In the genomic region with DNA sequence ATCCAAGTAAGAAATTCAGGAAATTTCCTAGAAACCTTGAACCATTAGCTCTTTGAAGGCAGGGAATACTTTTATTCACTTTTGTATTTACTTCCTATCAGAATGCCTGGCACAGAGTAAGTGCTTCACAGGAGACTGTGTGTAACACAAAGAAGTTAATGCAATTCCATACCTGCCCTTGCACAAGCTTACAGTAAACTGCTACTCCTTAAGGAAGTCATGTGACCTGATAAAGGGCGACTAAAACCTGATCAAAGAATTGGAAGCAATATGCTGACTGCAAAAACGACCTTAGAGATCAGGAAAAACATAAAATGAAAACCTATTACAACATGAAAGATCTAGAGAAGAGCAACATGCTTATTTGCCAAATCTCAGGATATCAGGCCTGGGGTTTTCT, we compare ENCODE assay signal across 37 cellular contexts.
DNase-seq lines count a peak whose midpoint lies in the region; ATAC-seq, FAIRE-seq and TF ChIP-seq lines count a peak whose summit lies in the region.
"Had no signal": no experiment of that assay in that cellular context is flagged by ENCODE, and none has a peak within 500 bp of the region (broad histone marks: within the 10 kb centered on the region; RNA-seq: fewer than 3 reads in every experiment).

No MANE protein-coding gene starts in this region.

- TF ChIP-seq CTCF in GM23338 (conservative IDR thresholded peaks at IDR 0.05; ENCODE audit: low read depth in 2 of 2), result no peak
- TF ChIP-seq CTCF in WTC11 (IDR thresholded peaks at IDR 0.05), result no peak
- no peak for TF ChIP-seq CTCF in K562 (IDR thresholded peaks at IDR 0.05 in 2 of 3, conservative IDR thresholded peaks at IDR 0.05 in 1 of 3; ENCODE audit: insufficient read depth in 2 of 3, low read depth in 1 of 3, low read length in 3 of 3)

- H3K9ac ChIP-seq in K562 (ENCODE audit: insufficient read depth in 1 of 2, low read depth in 2 of 2, low read length in 2 of 2), result no peak overlapping the region
- H3K9ac ChIP-seq: BLaER1; BLaER1 treated with 17β-estradiol and CSF1 and Interleukin-3, amounts not matched to agents 10 nM and 100 nM had no signal

- H4K20me1 ChIP-seq in GM23338 (replicated peaks; ENCODE audit: insufficient read depth) (no peaks in the 10 kb centered on the region), K562 (replicated peaks; ENCODE audit: control insufficient read depth, insufficient read depth, low read length) (no peaks in the 10 kb centered on the region)
- H4K20me1 ChIP-seq: BLaER1; BLaER1 treated with 17β-estradiol and CSF1 and Interleukin-3, amounts not matched to agents 10 nM and 100 nM had no signal

- H3K36me3 Mint-ChIP-seq in GM23338 (ENCODE audit: low read depth) (no peaks in the 10 kb centered on the region), WTC11 (no peaks in the 10 kb centered on the region)
- H3K36me3 Mint-ChIP-seq: CD14-positive monocyte; CD4-positive, alpha-beta memory T cell; CD4-positive, CD25-positive, alpha-beta regulatory T cell; CD8-positive, alpha-beta memory T cell; CD8-positive, alpha-beta T cell had no signal

- intact Hi-C loops in K562 (cut with micrococcal nuclease) (no loop called here), left colon (cut with DNase I, micrococcal nuclease) (no loop called here)

- CTCF ChIA-PET in WTC11 (lab: Charles Lee), result no interaction called here
- CTCF ChIA-PET in K562 (lab: Yijun Ruan, JAX; ENCODE audit: low intra/inter-chr PET ratio), result no interaction called here

- no peak overlapping the region for H3K27ac Mint-ChIP-seq in GM23338
- H3K27ac Mint-ChIP-seq in WTC11, result no peak overlapping the region
- H3K27ac Mint-ChIP-seq: B cell; CD14-positive monocyte; CD4-positive, alpha-beta memory T cell; CD4-positive, alpha-beta T cell; CD4-positive, CD25-positive, alpha-beta regulatory T cell; CD8-positive, alpha-beta memory T cell; CD8-positive, alpha-beta T cell had no signal

- H3F3A ChIP-seq in GM23338 (replicated peaks; ENCODE audit: low read depth), result no peaks in the 10 kb centered on the region

- DNase-seq in GM23338 (ENCODE audit: low spot score) (no peak), WTC11 (ENCODE audit: low spot score) (no peak), K562 (ENCODE audit: extremely low read depth in 1 of 4, low spot score in 3 of 4) (no peak), left colon (no peak), KG1 (lab: John Stamatoyannopoulos, UW) (no peak), DMS153 treated with DMSO at 0.1 percent for 48 hours (lab: John Stamatoyannopoulos, UW; ENCODE audit: unreplicated experiment) (no peak), NCI-H2227 (lab: John Stamatoyannopoulos, UW; ENCODE audit: unreplicated experiment) (no peak)
- DNase-seq: 8988T; ACHN; AML-193; BE2C; C1 segment of cervical spinal cord; Caco-2; Calu3; CD4-positive, alpha-beta memory T cell; CD4-positive, alpha-beta T cell; CD4-positive, CD25-positive, alpha-beta regulatory T cell; CD8-positive, alpha-beta memory T cell; CD8-positive, alpha-beta T cell; COR-L47; DMS 273 treated with DMSO at 0.1 percent for 48 hours; DMS153; DMS53; DMS79; DMS79 treated with DMSO at 0.1 percent for 48 hours; DND-41; EL had no signal

- no peaks in the 10 kb centered on the region for H3K9me3 Mint-ChIP-seq in GM23338
- peaks cover 6% of the 10 kb centered on the region for H3K9me3 Mint-ChIP-seq in WTC11
- H3K9me3 Mint-ChIP-seq: CD4-positive, alpha-beta T cell; CD8-positive, alpha-beta T cell had no signal

- peaks cover 2% of the 10 kb centered on the region for H3K27me3 Mint-ChIP-seq in GM23338 (ENCODE audit: insufficient read depth, low read depth, poor library complexity)
- H3K27me3 Mint-ChIP-seq in WTC11 (ENCODE audit: low read depth), result no peaks in the 10 kb centered on the region
- H3K27me3 Mint-ChIP-seq: CD4-positive, alpha-beta T cell had no signal

- no peak overlapping the region for H3K27ac ChIP-seq in GM23338 (ENCODE audit: low read depth)
- H3K27ac ChIP-seq in K562 (ENCODE audit: extremely low read depth, low read depth, low read length), result no peak overlapping the region
- H3K27ac ChIP-seq: 22Rv1, A549, BLaER1, C4-2B had no signal

- H3K79me2 ChIP-seq in GM23338 (replicated peaks; ENCODE audit: insufficient read depth) (no peaks in the 10 kb centered on the region), K562 (ENCODE audit: control insufficient read depth, insufficient read depth, low read length) (no peaks in the 10 kb centered on the region)

- no TSS peak for BruUV-seq in K562 (replicated peaks; lab: Mats Ljungman, UMichigan)

- in situ Hi-C loops in K562 (cut with MboI), result no loop called here

- H3K9me1 ChIP-seq in K562 (ENCODE audit: control insufficient read depth, insufficient read depth, low read length), result no peaks in the 10 kb centered on the region

- no peaks in the 10 kb centered on the region for H3K27me3 ChIP-seq in GM23338 (ENCODE audit: insufficient read depth)
- no peaks in the 10 kb centered on the region for H3K27me3 ChIP-seq in K562 (ENCODE audit: control insufficient read depth in 2 of 2, insufficient read depth in 2 of 2, low read length in 2 of 2)
- H3K27me3 ChIP-seq: BE2C; BLaER1; BLaER1 treated with 17β-estradiol and CSF1 and Interleukin-3, amounts not matched to agents 10 nM and 100 nM had no signal

- WGBS in K562 (ENCODE audit: insufficient coverage, low coverage, missing lambda C conversion rate), result 0% methylated on average over 2 of the region's 2 CpGs

- H3K4me3 ChIP-seq in GM23338, result no peak overlapping the region
- H3K4me3 ChIP-seq in K562, result no peak overlapping the region
- H3K4me3 ChIP-seq: A549; BLaER1; BLaER1 treated with 17β-estradiol and CSF1 and Interleukin-3, amounts not matched to agents 10 nM and 100 nM had no signal

- H3K4me2 ChIP-seq in GM23338, result no peak overlapping the region
- H3K4me2 ChIP-seq in K562 (ENCODE audit: insufficient read depth, low read length), result no peak overlapping the region
- H3K4me2 ChIP-seq: A549, BLaER1 had no signal

- H3K4me3 Mint-ChIP-seq in GM23338 (no peak overlapping the region), WTC11 (no peak overlapping the region)
- H3K4me3 Mint-ChIP-seq: B cell; CD14-positive monocyte; CD4-positive, alpha-beta memory T cell; CD4-positive, alpha-beta T cell; CD4-positive, CD25-positive, alpha-beta regulatory T cell; CD8-positive, alpha-beta memory T cell; CD8-positive, alpha-beta T cell had no signal

- POLR2A ChIA-PET in WTC11 (lab: Charles Lee), result no interaction called here
- POLR2A ChIA-PET in K562 (lab: Yijun Ruan, JAX), result no interaction called here

- H3K4me1 ChIP-seq in GM23338 (ENCODE audit: insufficient read depth) (peaks cover 17% of the 10 kb centered on the region), K562 (replicated peaks in 1 of 2; ENCODE audit: control insufficient read depth in 2 of 2, insufficient read depth in 2 of 2, low read length in 2 of 2) (no peaks in the 10 kb centered on the region)
- H3K4me1 ChIP-seq: A549, BE2C, BLaER1, Caco-2 had no signal

- no peaks in the 10 kb centered on the region for H3K9me2 ChIP-seq in GM23338 (ENCODE audit: insufficient read depth)

- FAIRE-seq in K562 (lab: Jason Lieb, UNC), result no peak
- FAIRE-seq: A204.1, A549, D721Med had no signal

- TF ChIP-seq EP300 in K562 (IDR thresholded peaks at IDR 0.05; ENCODE audit: low read length), result no peak

- H3K4me1 Mint-ChIP-seq in GM23338, result peaks cover 28% of the 10 kb centered on the region
- peaks cover 32% of the 10 kb centered on the region for H3K4me1 Mint-ChIP-seq in WTC11
- H3K4me1 Mint-ChIP-seq: B cell; CD4-positive, alpha-beta memory T cell; CD4-positive, CD25-positive, alpha-beta regulatory T cell; CD8-positive, alpha-beta memory T cell had no signal

- no peaks in the 10 kb centered on the region for H3K36me3 ChIP-seq in GM23338 (ENCODE audit: insufficient read depth)
- no peaks in the 10 kb centered on the region for H3K36me3 ChIP-seq in K562 (ENCODE audit: control insufficient read depth, insufficient read depth, low read length)
- H3K36me3 ChIP-seq: BE2C; BLaER1; BLaER1 treated with 17β-estradiol and CSF1 and Interleukin-3, amounts not matched to agents 10 nM and 100 nM had no signal

- TF ChIP-seq RAD21 in K562 (CRISPR knock-in tag; conservative IDR thresholded peaks at IDR 0.05 in 1 of 2, IDR thresholded peaks at IDR 0.05 in 1 of 2), result no peak

- no peaks in the 10 kb centered on the region for H3K9me3 ChIP-seq in K562 (replicated peaks; ENCODE audit: control insufficient read depth, insufficient read depth, low read depth, low read length)
- H3K9me3 ChIP-seq: A549; BE2C; BLaER1; BLaER1 treated with 17β-estradiol and CSF1 and Interleukin-3, amounts not matched to agents 10 nM and 100 nM; Caco-2 had no signal

- no peak for ATAC-seq in GM23338
- ATAC-seq in WTC11, result no peak
- ATAC-seq in K562, result no peak
- ATAC-seq in left colon, result peak; percentile 91
- no peak for ATAC-seq in HG02759 (IDR thresholded peaks at IDR 0.05; ENCODE audit: unreplicated experiment)
- ATAC-seq: A549; CD8-positive, alpha-beta T cell had no signal

- H2AFZ ChIP-seq in GM23338 (peak overlapping the region; percentile 23; the same call in 1 of the 2 replicates), K562 (ENCODE audit: low read depth, low read length) (no peak overlapping the region)

- no peak for TF ChIP-seq POLR2A in K562 (conservative IDR thresholded peaks at IDR 0.05)

TF ChIP-seq in GM23338, 12 proteins besides CTCF, POLR2A, EP300 and RAD21 (continues in another document):
- no peak for TF ChIP-seq EZH2 (IDR thresholded peaks at IDR 0.05; ENCODE audit: low read depth, unreplicated experiment)

TF ChIP-seq in WTC11, 78 proteins besides CTCF, POLR2A, EP300 and RAD21:
- TF ChIP-seq, protein P1, sequence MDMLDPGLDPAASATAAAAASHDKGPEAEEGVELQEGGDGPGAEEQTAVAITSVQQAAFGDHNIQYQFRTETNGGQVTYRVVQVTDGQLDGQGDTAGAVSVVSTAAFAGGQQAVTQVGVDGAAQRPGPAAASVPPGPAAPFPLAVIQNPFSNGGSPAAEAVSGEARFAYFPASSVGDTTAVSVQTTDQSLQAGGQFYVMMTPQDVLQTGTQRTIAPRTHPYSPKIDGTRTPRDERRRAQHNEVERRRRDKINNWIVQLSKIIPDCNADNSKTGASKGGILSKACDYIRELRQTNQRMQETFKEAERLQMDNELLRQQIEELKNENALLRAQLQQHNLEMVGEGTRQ (CRISPR knock-in tag; IDR thresholded peaks at IDR 0.05), result peak; percentile 31; the same call in 1 of the 2 replicates
- no peak for TF ChIP-seq OVOL2 (CRISPR knock-in tag; IDR thresholded peaks at IDR 0.05; ENCODE audit: borderline replicate concordance)

TF ChIP-seq in K562, 482 proteins besides CTCF, POLR2A, EP300 and RAD21 (continues in another document):
- TF ChIP-seq ELF1 (tag; IDR thresholded peaks at IDR 0.05), result no peak
